Comparison of ENCODE assay signal across 39 cellular contexts in the genomic region with DNA sequence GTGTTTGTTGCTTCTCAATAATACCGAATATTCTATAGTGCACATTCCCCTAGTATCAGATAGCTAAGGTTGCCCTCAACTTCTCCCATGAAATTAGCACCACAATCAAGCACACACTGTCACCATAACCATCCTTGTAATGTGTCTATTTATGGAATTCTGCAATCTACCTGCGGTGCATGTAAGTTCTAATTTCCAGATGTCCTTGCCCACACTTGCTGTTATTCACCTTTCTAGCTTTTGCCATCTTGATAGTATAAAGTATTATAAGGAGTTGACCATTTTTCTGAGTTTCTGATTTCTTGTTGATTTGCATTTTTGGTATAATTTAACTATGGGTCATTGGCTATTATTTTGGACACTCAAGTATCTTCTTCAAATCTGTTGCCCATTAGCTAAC.
"Had no signal": no experiment of that assay in that cellular context is flagged by ENCODE, and none has a peak within 500 bp of the region (broad histone marks: within the 10 kb centered on the region; RNA-seq: fewer than 3 reads in every experiment).

No MANE protein-coding gene starts in this region.

- FAIRE-seq: astrocyte, bronchial epithelial cell, colon had no signal

- H3K4me1 ChIP-seq: adrenal gland, ascending aorta, body of pancreas, breast epithelium had no signal

- H3K27me3 Mint-ChIP-seq: activated naive CD4-positive, alpha-beta T cell treated with anti-CD3 and anti-CD28 coated beads, Interleukin-2, amount 10 ng/mL, durations not matched to agents 7 days and 5 days; activated naive CD4-positive, alpha-beta T cell treated with anti-CD3 and anti-CD28 coated beads, Interleukin-2, amount 50 U/mL, for 24 hours; activated naive CD8-positive, alpha-beta T cell treated with anti-CD3 and anti-CD28 coated beads for 36 hours; activated naive CD8-positive, alpha-beta T cell treated with anti-CD3 and anti-CD28 coated beads, Interleukin-2, amount 50 U/mL, for 24 hours; activated T-helper 17 cell treated with anti-CD3 and anti-CD28 coated beads, Interleukin-2, amount 50 U/mL, for 72 hours; brain; central memory CD8-positive, alpha-beta T cell had no signal

- H3K36me3 ChIP-seq: adrenal gland, ascending aorta, brain microvascular endothelial cell, breast epithelium, cardiac muscle cell had no signal

- H3K27me3 ChIP-seq: adrenal gland, ascending aorta, body of pancreas, brain microvascular endothelial cell, breast epithelium had no signal

- ATAC-seq: activated naive CD4-positive, alpha-beta T cell treated with anti-CD3 and anti-CD28 coated beads, Interleukin-2, amount 50 U/mL, for 72 hours; activated naive CD8-positive, alpha-beta T cell treated with anti-CD3 and anti-CD28 coated beads, Interleukin-2, amount 50 U/mL, for 24 hours; activated T-cell treated with anti-CD3 and anti-CD28 coated beads, Interleukin-2, amount 50 U/mL, for 4 hours; activated T-cell treated with anti-CD3 and anti-CD28 coated beads, Interleukin-2, amount 50 U/mL, for 72 hours; activated T-helper 17 cell treated with anti-CD3 and anti-CD28 coated beads, Interleukin-2, amount 50 U/mL, for 72 hours; body of pancreas had no signal

- H3K9me3 ChIP-seq: adrenal gland, ascending aorta, body of pancreas, breast epithelium had no signal

- H3K4me1 Mint-ChIP-seq: activated naive CD4-positive, alpha-beta T cell treated with anti-CD3 and anti-CD28 coated beads, Interleukin-2, amount 10 ng/mL, durations not matched to agents 7 days and 5 days; activated naive CD4-positive, alpha-beta T cell treated with anti-CD3 and anti-CD28 coated beads, Interleukin-2, amount 50 U/mL, for 24 hours; activated T-helper 17 cell treated with anti-CD3 and anti-CD28 coated beads, Interleukin-2, amount 50 U/mL, for 72 hours had no signal

- H3K4me3 ChIP-seq: adrenal gland, ascending aorta, body of pancreas, breast epithelium, cardiac muscle cell had no signal

- H3K9me3 Mint-ChIP-seq: activated naive CD4-positive, alpha-beta T cell treated with anti-CD3 and anti-CD28 coated beads for 36 hours; activated naive CD4-positive, alpha-beta T cell treated with anti-CD3 and anti-CD28 coated beads, Interleukin-2, amount 50 U/mL, for 24 hours; activated T-cell treated with anti-CD3 and anti-CD28 coated beads, Interleukin-2, amount 50 U/mL, for 4 hours; activated T-helper 1 cell treated with anti-CD3 and anti-CD28 coated beads, Interleukin-12 subunit alpha, Interleukin-12 subunit beta, Interleukin-2, Interleukin-4 antibody, amounts not matched to agents 30 ng/mL and 10 ng/mL and 1 ng/mL, durations not matched to agents 14 hours and 24 hours and 36 hours; activated T-helper 2 cell treated with anti-CD3 and anti-CD28 coated beads, Interferon-gamma antibody, Interleukin-2, Interleukin-4, amounts not matched to agents 10 μg/mL and 5 μg/mL and 100 μg/mL, durations not matched to agents 14 hours and 24 hours and 36 hours; central memory CD8-positive, alpha-beta T cell had no signal

- H3K36me3 Mint-ChIP-seq: activated naive CD4-positive, alpha-beta T cell treated with anti-CD3 and anti-CD28 coated beads, Interleukin-2, amount 10 ng/mL, durations not matched to agents 7 days and 5 days; activated naive CD4-positive, alpha-beta T cell treated with anti-CD3 and anti-CD28 coated beads, Interleukin-2, amount 50 U/mL, for 24 hours; activated naive CD8-positive, alpha-beta T cell; activated naive CD8-positive, alpha-beta T cell treated with anti-CD3 and anti-CD28 coated beads, Interleukin-2, amount 10 ng/mL, durations not matched to agents 7 days and 5 days had no signal

- H3K27ac ChIP-seq: adrenal gland, ascending aorta, body of pancreas, brain microvascular endothelial cell, breast epithelium, cardiac muscle cell had no signal

- DNase-seq: activated effector memory CD4-positive, alpha-beta T cell treated with anti-CD3 and anti-CD28 coated beads, Interleukin-2, amount 50 U/mL, for 16 hours; activated effector memory CD4-positive, alpha-beta T cell treated with Interleukin-2 at 50 U/mL for 16 hours; activated gamma-delta T cell; activated gamma-delta T cell treated with Interleukin-2 at 50 U/mL for 16 hours; activated naive CD4-positive, alpha-beta T cell; activated naive CD4-positive, alpha-beta T cell treated with anti-CD3 and anti-CD28 coated beads for 36 hours; activated naive CD4-positive, alpha-beta T cell treated with anti-CD3 and anti-CD28 coated beads, Interleukin-2, amount 10 ng/mL, durations not matched to agents 7 days and 5 days; activated naive CD4-positive, alpha-beta T cell treated with anti-CD3 and anti-CD28 coated beads, Interleukin-2, amount 50 U/mL, for 16 hours; activated naive CD4-positive, alpha-beta T cell treated with Interleukin-2 at 50 U/mL for 16 hours; activated naive CD8-positive, alpha-beta T cell treated with anti-CD3 and anti-CD28 coated beads for 36 hours; activated naive CD8-positive, alpha-beta T cell treated with anti-CD3 and anti-CD28 coated beads, Interleukin-2, amount 10 ng/mL, durations not matched to agents 7 days and 5 days; activated naive CD8-positive, alpha-beta T cell treated with anti-CD3 and anti-CD28 coated beads, Interleukin-2, amount 50 U/mL, for 24 hours; activated T-cell treated with anti-CD3 and anti-CD28 coated beads, Interleukin-2, amount 50 U/mL, for 4 hours; activated T-cell treated with anti-CD3 and anti-CD28 coated beads, Interleukin-2, amount 50 U/mL, for 48 hours; activated T-cell treated with anti-CD3 and anti-CD28 coated beads, Interleukin-2, amount 50 U/mL, for 72 hours; adrenal gland; amniotic stem cell; amygdala; anterior cingulate cortex; aorta; body of pancreas; brain microvascular endothelial cell; caudate nucleus; central memory CD4-positive, alpha-beta T cell; cerebellar nuclear complex had no signal

- H3K27ac Mint-ChIP-seq: activated naive CD4-positive, alpha-beta T cell treated with anti-CD3 and anti-CD28 coated beads for 36 hours; activated naive CD4-positive, alpha-beta T cell treated with anti-CD3 and anti-CD28 coated beads, Interleukin-2, amount 10 ng/mL, durations not matched to agents 7 days and 5 days; activated naive CD4-positive, alpha-beta T cell treated with anti-CD3 and anti-CD28 coated beads, Interleukin-2, amount 50 U/mL, for 24 hours; activated naive CD4-positive, alpha-beta T cell treated with anti-CD3 and anti-CD28 coated beads, Interleukin-2, amount 50 U/mL, for 72 hours; activated naive CD8-positive, alpha-beta T cell; activated naive CD8-positive, alpha-beta T cell treated with anti-CD3 and anti-CD28 coated beads for 36 hours; activated naive CD8-positive, alpha-beta T cell treated with anti-CD3 and anti-CD28 coated beads, Interleukin-2, amount 10 ng/mL, durations not matched to agents 7 days and 5 days; activated naive CD8-positive, alpha-beta T cell treated with anti-CD3 and anti-CD28 coated beads, Interleukin-2, amount 50 U/mL, for 24 hours; activated T-cell treated with anti-CD3 and anti-CD28 coated beads, Interleukin-2, amount 50 U/mL, for 72 hours; activated T-helper 1 cell treated with anti-CD3 and anti-CD28 coated beads, Interleukin-12 subunit alpha, Interleukin-12 subunit beta, Interleukin-2, Interleukin-4 antibody, amounts not matched to agents 30 ng/mL and 10 ng/mL and 1 ng/mL, durations not matched to agents 14 hours and 24 hours and 36 hours; activated T-helper 17 cell treated with anti-CD3 and anti-CD28 coated beads, Interleukin-2, amount 50 U/mL, for 72 hours; activated T-helper 2 cell treated with anti-CD3 and anti-CD28 coated beads, Interferon-gamma antibody, Interleukin-2, Interleukin-4, amounts not matched to agents 10 μg/mL and 5 μg/mL and 100 μg/mL, durations not matched to agents 14 hours and 24 hours and 36 hours; brain had no signal

- H3K4me3 Mint-ChIP-seq: activated naive CD4-positive, alpha-beta T cell treated with anti-CD3 and anti-CD28 coated beads for 36 hours; activated naive CD4-positive, alpha-beta T cell treated with anti-CD3 and anti-CD28 coated beads, Interleukin-2, amount 10 ng/mL, durations not matched to agents 7 days and 5 days; activated naive CD4-positive, alpha-beta T cell treated with anti-CD3 and anti-CD28 coated beads, Interleukin-2, amount 50 U/mL, for 24 hours; activated naive CD8-positive, alpha-beta T cell; activated naive CD8-positive, alpha-beta T cell treated with anti-CD3 and anti-CD28 coated beads for 36 hours; activated naive CD8-positive, alpha-beta T cell treated with anti-CD3 and anti-CD28 coated beads, Interleukin-2, amount 10 ng/mL, durations not matched to agents 7 days and 5 days; activated naive CD8-positive, alpha-beta T cell treated with anti-CD3 and anti-CD28 coated beads, Interleukin-2, amount 50 U/mL, for 24 hours; activated T-cell treated with anti-CD3 and anti-CD28 coated beads, Interleukin-2, amount 50 U/mL, for 4 hours; activated T-cell treated with anti-CD3 and anti-CD28 coated beads, Interleukin-2, amount 50 U/mL, for 72 hours; activated T-helper 1 cell treated with anti-CD3 and anti-CD28 coated beads, Interleukin-12 subunit alpha, Interleukin-12 subunit beta, Interleukin-2, Interleukin-4 antibody, amounts not matched to agents 30 ng/mL and 10 ng/mL and 1 ng/mL, durations not matched to agents 14 hours and 24 hours and 36 hours; activated T-helper 17 cell treated with anti-CD3 and anti-CD28 coated beads, Interleukin-2, amount 50 U/mL, for 72 hours; brain; central memory CD8-positive, alpha-beta T cell had no signal
